In the genomic region with DNA sequence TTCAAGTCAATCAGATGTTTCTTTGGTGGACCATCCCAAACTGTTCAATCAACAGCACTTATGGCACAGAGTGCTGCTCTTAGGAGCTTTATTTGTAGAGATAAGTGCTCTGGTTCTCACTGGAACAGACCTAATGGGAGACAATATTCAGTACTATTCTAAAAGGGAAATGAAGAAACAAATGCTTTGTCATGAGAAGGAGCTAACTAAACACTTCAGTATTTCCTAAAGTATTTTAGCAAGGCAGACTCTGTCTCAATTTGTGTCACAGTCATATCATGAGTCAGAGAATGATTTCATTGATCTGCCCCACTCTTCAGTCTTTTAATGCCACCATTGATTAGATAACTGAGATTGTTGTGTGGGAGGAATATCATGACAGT, we compare ENCODE assay signal across 1 cellular context.
TF ChIP-seq lines count a peak whose summit lies in the region.

No MANE protein-coding gene starts in this region.

TF ChIP-seq in HepG2, 621 proteins besides CTCF, POLR2A, EP300 and RAD21 (continued from another document):
- TF ChIP-seq, protein P1, sequence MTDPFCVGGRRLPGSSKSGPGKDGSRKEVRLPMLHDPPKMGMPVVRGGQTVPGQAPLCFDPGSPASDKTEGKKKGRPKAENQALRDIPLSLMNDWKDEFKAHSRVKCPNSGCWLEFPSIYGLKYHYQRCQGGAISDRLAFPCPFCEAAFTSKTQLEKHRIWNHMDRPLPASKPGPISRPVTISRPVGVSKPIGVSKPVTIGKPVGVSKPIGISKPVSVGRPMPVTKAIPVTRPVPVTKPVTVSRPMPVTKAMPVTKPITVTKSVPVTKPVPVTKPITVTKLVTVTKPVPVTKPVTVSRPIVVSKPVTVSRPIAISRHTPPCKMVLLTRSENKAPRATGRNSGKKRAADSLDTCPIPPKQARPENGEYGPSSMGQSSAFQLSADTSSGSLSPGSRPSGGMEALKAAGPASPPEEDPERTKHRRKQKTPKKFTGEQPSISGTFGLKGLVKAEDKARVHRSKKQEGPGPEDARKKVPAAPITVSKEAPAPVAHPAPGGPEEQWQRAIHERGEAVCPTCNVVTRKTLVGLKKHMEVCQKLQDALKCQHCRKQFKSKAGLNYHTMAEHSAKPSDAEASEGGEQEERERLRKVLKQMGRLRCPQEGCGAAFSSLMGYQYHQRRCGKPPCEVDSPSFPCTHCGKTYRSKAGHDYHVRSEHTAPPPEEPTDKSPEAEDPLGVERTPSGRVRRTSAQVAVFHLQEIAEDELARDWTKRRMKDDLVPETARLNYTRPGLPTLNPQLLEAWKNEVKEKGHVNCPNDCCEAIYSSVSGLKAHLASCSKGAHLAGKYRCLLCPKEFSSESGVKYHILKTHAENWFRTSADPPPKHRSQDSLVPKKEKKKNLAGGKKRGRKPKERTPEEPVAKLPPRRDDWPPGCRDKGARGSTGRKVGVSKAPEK (CRISPR knock-in tag; IDR thresholded peaks at IDR 0.05; ENCODE audit: borderline replicate concordance), result no peak
- TF ChIP-seq AHR (CRISPR knock-in tag; IDR thresholded peaks at IDR 0.05) (no peak), SMAD1 (CRISPR knock-in tag; IDR thresholded peaks at IDR 0.05; ENCODE audit: borderline replicate concordance, low read depth) (no peak), LRRFIP1 (CRISPR knock-in tag; conservative IDR thresholded peaks at IDR 0.05) (no peak), FOSL2 (CRISPR knock-in tag; IDR thresholded peaks at IDR 0.05) (no peak), ZNF20 (CRISPR knock-in tag; IDR thresholded peaks at IDR 0.05) (no peak), BCLAF1 (IDR thresholded peaks at IDR 0.05) (no peak)
- TF ChIP-seq, protein P2, sequence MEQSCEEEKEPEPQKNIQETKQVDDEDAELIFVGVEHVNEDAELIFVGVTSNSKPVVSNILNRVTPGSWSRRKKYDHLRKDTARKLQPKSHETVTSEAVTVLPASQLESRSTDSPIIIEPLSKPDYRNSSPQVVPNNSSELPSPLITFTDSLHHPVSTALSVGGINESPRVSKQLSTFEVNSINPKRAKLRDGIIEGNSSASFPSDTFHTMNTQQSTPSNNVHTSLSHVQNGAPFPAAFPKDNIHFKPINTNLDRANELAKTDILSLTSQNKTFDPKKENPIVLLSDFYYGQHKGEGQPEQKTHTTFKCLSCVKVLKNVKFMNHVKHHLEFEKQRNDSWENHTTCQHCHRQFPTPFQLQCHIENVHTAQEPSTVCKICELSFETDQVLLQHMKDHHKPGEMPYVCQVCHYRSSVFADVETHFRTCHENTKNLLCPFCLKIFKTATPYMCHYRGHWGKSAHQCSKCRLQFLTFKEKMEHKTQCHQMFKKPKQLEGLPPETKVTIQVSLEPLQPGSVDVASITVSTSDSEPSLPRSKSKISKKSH (CRISPR knock-in tag; IDR thresholded peaks at IDR 0.05; ENCODE audit: borderline replicate concordance), result no peak
